In the genomic region with DNA sequence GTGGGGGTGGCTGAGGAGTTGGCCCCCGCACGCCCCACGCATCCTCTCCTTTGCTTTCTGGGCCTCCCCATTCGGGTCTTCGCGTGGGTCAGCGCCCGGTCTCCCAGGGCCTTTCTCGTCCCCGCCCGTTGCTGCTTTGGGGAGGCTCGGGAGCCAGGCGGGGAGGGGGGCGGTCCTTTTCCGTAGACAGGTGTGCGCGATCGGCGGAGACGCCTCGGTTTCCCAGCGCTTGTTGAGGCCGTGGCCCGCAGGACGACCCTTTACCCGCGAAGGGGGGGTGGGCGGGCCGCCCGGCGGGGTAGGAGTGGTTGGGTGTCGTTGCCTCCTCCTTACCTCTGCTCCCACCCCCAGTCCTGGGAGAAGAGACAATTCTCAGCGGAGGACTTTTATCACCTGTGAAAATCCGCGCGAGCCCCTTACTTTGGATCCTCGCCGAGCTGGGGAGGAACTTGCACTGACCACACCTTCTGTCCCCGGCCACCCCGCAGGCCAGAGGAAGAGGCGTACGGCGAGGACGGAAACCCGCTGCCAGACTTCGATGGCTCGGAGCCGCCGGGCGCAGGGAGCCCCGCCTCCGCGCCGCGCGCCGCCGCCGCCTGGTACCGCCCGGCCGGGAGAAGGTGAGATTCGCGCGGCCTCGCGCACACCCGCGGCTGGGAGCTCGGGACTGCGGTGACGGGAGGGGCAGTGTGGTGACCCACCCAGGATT, we compare ENCODE assay signal across 9 cellular contexts. TPM values are rescaled to one million over a fixed set of nuclear protein-coding genes. Genes with fewer than 3 reads are reported as not detected.
DNase-seq lines count a peak whose midpoint lies in the region; ATAC-seq and TF ChIP-seq lines count a peak whose summit lies in the region.
"Had no signal": no experiment of that assay in that cellular context is flagged by ENCODE, and none has a peak within 500 bp of the region (broad histone marks: within the 10 kb centered on the region; RNA-seq: fewer than 3 reads in every experiment).

No MANE protein-coding gene starts in this region.

- no peaks in the 10 kb centered on the region for H3K36me3 ChIP-seq in lung (ENCODE audit: control insufficient read depth in 2 of 2, insufficient read depth in 2 of 2, low read length in 2 of 2)

- H3K9me3 ChIP-seq in lung (ENCODE audit: control insufficient read depth in 2 of 2, insufficient read depth in 1 of 2, low read length in 1 of 2) = peaks cover 0 to 14% of the 10 kb centered on the region in 2 donors

- H3K4me1 Mint-ChIP-seq in CD14-positive monocyte = peaks cover 22% of the 10 kb centered on the region
- peaks cover 45% of the 10 kb centered on the region for H3K4me1 Mint-ChIP-seq in brain

- H3K9me3 Mint-ChIP-seq in CD14-positive monocyte (peaks cover 0 to 37% (median 11%) of the 10 kb centered on the region in 7 donors), brain (peaks cover 0 to 7% (median 0%) of the 10 kb centered on the region in 5 experiments)
- H3K9me3 Mint-ChIP-seq: neural crest cell had no signal

- 1 to 2% methylated on average over 52 to 72 of the region's 72 CpGs for WGBS in lung, 2 donors

- H3K36me3 Mint-ChIP-seq in CD14-positive monocyte = peaks cover 0 to 7% of the 10 kb centered on the region in 2 donors
- no peaks in the 10 kb centered on the region for H3K36me3 Mint-ChIP-seq in brain

- peaks cover 86 to 96% (median 90%) of the 10 kb centered on the region in 3 donors for H3K27me3 Mint-ChIP-seq in CD14-positive monocyte (ENCODE audit: low read depth in 3 of 3)
- H3K27me3 Mint-ChIP-seq in brain = peaks cover 100% of the 10 kb centered on the region

- no peak overlapping the region for H3K27ac ChIP-seq in lung (ENCODE audit: low read depth in 1 of 2, low read length in 1 of 2)

- peaks cover 5% of the 10 kb centered on the region for H3K27me3 ChIP-seq in lung (ENCODE audit: control insufficient read depth, insufficient read depth)

- intact Hi-C loops in CD14-positive monocyte (cut with micrococcal nuclease) = no loop called here

- H3K4me1 ChIP-seq in lung (ENCODE audit: control insufficient read depth in 2 of 2, insufficient read depth in 2 of 2, low read length in 2 of 2) = peaks cover 0 to 21% of the 10 kb centered on the region in 2 donors

- ATAC-seq in lung (ENCODE audit: insufficient read depth, low FRiP score) (peak; percentile 55), GM21526 (IDR thresholded peaks at IDR 0.05; ENCODE audit: low FRiP score, unreplicated experiment) (no peak), HG02763 (IDR thresholded peaks at IDR 0.05; ENCODE audit: unreplicated experiment) (no peak), GM21528 (IDR thresholded peaks at IDR 0.05; ENCODE audit: low FRiP score, unreplicated experiment) (no peak)

- TF ChIP-seq CTCF in CD14-positive monocyte (IDR thresholded peaks at IDR 0.05) (no peak), brain (conservative IDR thresholded peaks at IDR 0.05) (no peak), lung (IDR thresholded peaks at IDR 0.05; ENCODE audit: control extremely low read depth, extremely low read depth) (no peak)

- no peak overlapping the region for H3K4me3 ChIP-seq in lung

- peak overlapping the region; percentile 39 to 84 for H3K4me3 Mint-ChIP-seq in CD14-positive monocyte
- H3K4me3 Mint-ChIP-seq in brain = peak overlapping the region; percentile 83 to 90 (median 88)

- no peak for DNase-seq in CD14-positive monocyte (ENCODE audit: low spot score)
- DNase-seq in NCI-H146 treated with DMSO at 0.1 percent for 48 hours (lab: John Stamatoyannopoulos, UW; ENCODE audit: unreplicated experiment) = peak; percentile 85
- no peak for DNase-seq in lung (ENCODE audit: low spot score)
- no peak for DNase-seq in GOT3 (lab: John Stamatoyannopoulos, UW)

- H3K27ac Mint-ChIP-seq in CD14-positive monocyte (no peak overlapping the region), brain (peak overlapping the region in 1 of 5 experiments; percentile 34)

RNA-seq across cellular contexts. Expression of a gene that starts 2.7 kb away (rescaled TPM):
- not detected for polyA plus RNA-seq in CD14-positive monocyte
- polyA plus RNA-seq in brain (ENCODE audit: insufficient read depth, low read depth, low replicate concordance) = 29.7 TPM
- total RNA-seq in lung = under 1 TPM; 0.12 to 0.48 TPM
- under 1 TPM; 0.05 to 0.10 TPM for polyA plus RNA-seq in lung

Comparison
In these comparisons a context has a peak if more than half of its experiments do, and no peak if none do; other contexts are left out.
1. RNA of a gene that starts 2.7 kb away (polyA plus RNA-seq): 29.7 TPM in brain (single experiment); 0.05 to 0.10 TPM in lung and not detected in CD14-positive monocyte; every median in the first group is over 10 times any median in the second.